Comparison of ENCODE assay signal across 34 cellular contexts in genomic region chr6:42129360-42129676, GRCh38. TPM values are rescaled to one million over a fixed set of nuclear protein-coding genes. Genes with fewer than 3 reads are reported as not detected.
"Had no signal": no experiment of that assay in that cellular context is flagged by ENCODE, and none has a peak within 500 bp of the region (broad histone marks: within the 10 kb centered on the region; RNA-seq: fewer than 3 reads in every experiment).

No MANE protein-coding gene starts in this region.

- H3K27me3 Mint-ChIP-seq: stimulated activated naive CD8-positive, alpha-beta T cell treated with anti-CD3 and anti-CD28 coated beads, Interleukin-15, amount 100 ng/mL, for 72 hours had no signal

- H3K4me1 ChIP-seq: gastrocnemius medialis, pancreas had no signal

- H3K36me3 ChIP-seq: gastrocnemius medialis, neutrophil, vagina had no signal

- DNase-seq: effector CD8-positive, alpha-beta T cell; endodermal cell; esophagus squamous epithelium; gastrocnemius medialis; head of caudate nucleus; left colon; natural killer cell; pancreas; stimulated activated CD4-positive, alpha-beta T cell treated with anti-CD3 and anti-CD28 coated beads, Interleukin-12 subunit alpha, Interleukin-12 subunit beta, amount 100 ng/mL, for 4 hours; stimulated activated CD4-positive, alpha-beta T cell treated with anti-CD3 and anti-CD28 coated beads, Interleukin-1b, Interleukin-23, amount 100 ng/mL, for 48 hours; stimulated activated CD4-positive, alpha-beta T cell treated with anti-CD3 and anti-CD28 coated beads, Interleukin-4, amount 100 ng/mL, for 1 hour; stimulated activated CD8-positive, alpha-beta memory T cell treated with anti-CD3 and anti-CD28 coated beads, Interleukin-4, amount 100 ng/mL, for 48 hours; stimulated activated naive CD4-positive, alpha-beta T cell; stimulated activated naive CD8-positive, alpha-beta T cell treated with anti-CD3 and anti-CD28 coated beads, Interleukin-15, amount 100 ng/mL, for 72 hours; thyroid gland; trophoblast cell had no signal

- ATAC-seq: gastrocnemius medialis; left colon; natural killer cell; sciatic nerve; stimulated activated naive CD8-positive, alpha-beta T cell treated with anti-CD3 and anti-CD28 coated beads, Interleukin-15, amount 100 ng/mL, for 72 hours had no signal

- H3K9me3 ChIP-seq: esophagus squamous epithelium, gastrocnemius medialis, neutrophil, pancreas, thyroid gland, vagina had no signal

- H3K27me3 ChIP-seq: esophagus squamous epithelium, gastrocnemius medialis, hepatocyte, neutrophil, pancreas, thyroid gland, vagina had no signal

- H3K4me3 ChIP-seq: esophagus squamous epithelium, gastrocnemius medialis, hepatocyte, lung, pancreas, smooth muscle cell, thyroid gland, vagina had no signal

- H3K4me2 ChIP-seq: hepatocyte, smooth muscle cell had no signal

- H2AFZ ChIP-seq: hepatocyte had no signal

- H3K4me3 Mint-ChIP-seq: dendritic cell treated with granulocyte-macrophage colony-stimulating factor and Interleukin-4, amounts not matched to agents 40 ng/mL and 50 ng/mL, for 4 days; endodermal cell; memory B cell; natural killer cell; stimulated activated naive CD8-positive, alpha-beta T cell treated with anti-CD3 and anti-CD28 coated beads, Interleukin-15, amount 100 ng/mL, for 72 hours had no signal

- H3K4me1 Mint-ChIP-seq: memory B cell; natural killer cell; stimulated activated naive CD8-positive, alpha-beta T cell treated with anti-CD3 and anti-CD28 coated beads, Interleukin-15, amount 100 ng/mL, for 72 hours had no signal

- FAIRE-seq: colon, pancreas had no signal

- H3K9me3 Mint-ChIP-seq: dendritic cell treated with granulocyte-macrophage colony-stimulating factor and Interleukin-4, amounts not matched to agents 40 ng/mL and 50 ng/mL, for 4 days; endodermal cell; memory B cell; natural killer cell; stimulated activated naive CD8-positive, alpha-beta T cell treated with anti-CD3 and anti-CD28 coated beads, Interleukin-15, amount 100 ng/mL, for 72 hours had no signal

- H3K27ac Mint-ChIP-seq: dendritic cell treated with granulocyte-macrophage colony-stimulating factor and Interleukin-4, amounts not matched to agents 40 ng/mL and 50 ng/mL, for 4 days; endodermal cell; memory B cell; natural killer cell; stimulated activated naive CD8-positive, alpha-beta T cell treated with anti-CD3 and anti-CD28 coated beads, Interleukin-15, amount 100 ng/mL, for 72 hours had no signal

- H3K36me3 Mint-ChIP-seq: memory B cell, natural killer cell had no signal

- H3K27ac ChIP-seq: gastrocnemius medialis, hepatocyte, neutrophil, pancreas, thyroid gland, vagina had no signal

RNA-seq across cellular contexts. Expression of gene C6orf132, which starts 13.1 kb away (rescaled TPM):
- total RNA-seq: cerebellum, mononuclear cell, pulmonary artery endothelial cell had no signal
- polyA plus RNA-seq: neural cell had no signal

RNA-seq across cellular contexts. Expression of gene GUCA1A, which starts 43.8 kb away (rescaled TPM):
- total RNA-seq: esophagus squamous epithelium, gastrocnemius medialis, left colon, liver, lung, mononuclear cell, natural killer cell, omental fat pad, posterior vena cava, pulmonary artery endothelial cell, sciatic nerve, subcutaneous adipose tissue, thyroid gland, ureter, vagina had no signal
- polyA plus RNA-seq: liver, pancreas had no signal
